Comparison of ENCODE assay signal across 8 cellular contexts in genomic region chr17:57045868-57046671, GRCh38. TPM values are rescaled to one million over a fixed set of nuclear protein-coding genes. Genes with fewer than 3 reads are reported as not detected.
DNase-seq lines count a peak whose midpoint lies in the region; ATAC-seq and TF ChIP-seq lines count a peak whose summit lies in the region.

No MANE protein-coding gene starts in this region.

- H3K27ac Mint-ChIP-seq in T-helper 1 cell treated with Interleukin-12 subunit alpha and Interleukin-12 subunit beta and Interleukin-4 antibody, amounts not matched to agents 30 μg/mL and 1 μg/mL, for 36 hours = no peak overlapping the region
- peak overlapping the region in 1 of 2 donors; percentile 82 for H3K27ac Mint-ChIP-seq in natural killer cell treated with Interleukin-12 subunit alpha and Interleukin-12 subunit beta and Interleukin-15 and Interleukin-18, amount 100 ng/mL, for 72 hours

- H3K27me3 Mint-ChIP-seq in T-helper 1 cell treated with Interleukin-12 subunit alpha and Interleukin-12 subunit beta and Interleukin-4 antibody, amounts not matched to agents 30 μg/mL and 1 μg/mL, for 36 hours (ENCODE audit: low read depth) = peaks cover 67% of the 10 kb centered on the region
- peaks cover 27 to 34% of the 10 kb centered on the region in 2 donors for H3K27me3 Mint-ChIP-seq in natural killer cell treated with Interleukin-12 subunit alpha and Interleukin-12 subunit beta and Interleukin-15 and Interleukin-18, amount 100 ng/mL, for 72 hours

- no TSS peak for BruUV-seq in mammary epithelial cell (replicated peaks; lab: Mats Ljungman, UMichigan)

- peaks cover 15% of the 10 kb centered on the region for H3K4me1 Mint-ChIP-seq in T-helper 1 cell treated with Interleukin-12 subunit alpha and Interleukin-12 subunit beta and Interleukin-4 antibody, amounts not matched to agents 30 μg/mL and 1 μg/mL, for 36 hours (ENCODE audit: low read depth)
- H3K4me1 Mint-ChIP-seq in natural killer cell treated with Interleukin-12 subunit alpha and Interleukin-12 subunit beta and Interleukin-15 and Interleukin-18, amount 100 ng/mL, for 72 hours (ENCODE audit: low read depth in 2 of 2) = peaks cover 17 to 18% of the 10 kb centered on the region in 2 donors

- H2AFZ ChIP-seq in mammary epithelial cell (ENCODE audit: low read depth, low read length) = peak overlapping the region; percentile 20

- H3K9me3 Mint-ChIP-seq in T-helper 1 cell treated with Interleukin-12 subunit alpha and Interleukin-12 subunit beta and Interleukin-4 antibody, amounts not matched to agents 30 μg/mL and 1 μg/mL, for 36 hours = no peaks in the 10 kb centered on the region
- no peaks in the 10 kb centered on the region for H3K9me3 Mint-ChIP-seq in natural killer cell treated with Interleukin-12 subunit alpha and Interleukin-12 subunit beta and Interleukin-15 and Interleukin-18, amount 100 ng/mL, for 72 hours

- H3K36me3 Mint-ChIP-seq in T-helper 1 cell treated with Interleukin-12 subunit alpha and Interleukin-12 subunit beta and Interleukin-4 antibody, amounts not matched to agents 30 μg/mL and 1 μg/mL, for 36 hours (ENCODE audit: low read depth) = peaks cover 2% of the 10 kb centered on the region
- H3K36me3 Mint-ChIP-seq in natural killer cell treated with Interleukin-12 subunit alpha and Interleukin-12 subunit beta and Interleukin-15 and Interleukin-18, amount 100 ng/mL, for 72 hours = no peaks in the 10 kb centered on the region

- 67% methylated on average over 56 of the region's 67 CpGs for WGBS in mammary epithelial cell (ENCODE audit: low coverage, missing lambda C conversion rate)

- peak; percentile 40 for ATAC-seq in GM21367 (IDR thresholded peaks at IDR 0.05; ENCODE audit: unreplicated experiment)
- ATAC-seq in natural killer cell treated with Interleukin-12 subunit alpha and Interleukin-12 subunit beta and Interleukin-15 and Interleukin-18, amount 100 ng/mL, for 72 hours = peak; percentile 84 to 97

- peaks cover 38% of the 10 kb centered on the region for H3K27me3 ChIP-seq in AG04450 (ENCODE audit: control insufficient read depth, insufficient read depth, low read length)
- no peaks in the 10 kb centered on the region for H3K27me3 ChIP-seq in mammary epithelial cell (ENCODE audit: insufficient read depth, low read length)

- CTCF ChIA-PET in AG04450 (lab: Charles Lee) (interaction anchor here (0.7 kb wide), 1 partner anchor 20 kb away, joined by 7 read pairs; no protein-coding TSS in a partner anchor), mammary epithelial cell (lab: Charles Lee; ENCODE audit: low non-redundant PET) (no interaction called here)

- POLR2A ChIA-PET in AG04450 (lab: Yijun Ruan, JAX) = no interaction called here

- H3K27ac ChIP-seq in AG04450 (ENCODE audit: low read depth, low read length) (no peak overlapping the region), mammary epithelial cell (ENCODE audit: insufficient read depth, low read depth, low read length) (no peak overlapping the region)

- H3K4me3 Mint-ChIP-seq in T-helper 1 cell treated with Interleukin-12 subunit alpha and Interleukin-12 subunit beta and Interleukin-4 antibody, amounts not matched to agents 30 μg/mL and 1 μg/mL, for 36 hours = peak overlapping the region; percentile 75
- peak overlapping the region; percentile 78 for H3K4me3 Mint-ChIP-seq in natural killer cell treated with Interleukin-12 subunit alpha and Interleukin-12 subunit beta and Interleukin-15 and Interleukin-18, amount 100 ng/mL, for 72 hours

- dilution Hi-C loops in mammary epithelial cell (cut with HindIII; ENCODE audit: low sequenced_read_pairs) = no loop called here

- TF ChIP-seq CTCF in AG04450 (IDR thresholded peaks at IDR 0.05; ENCODE audit: low read depth, low read length) = no peak
- no peak for TF ChIP-seq CTCF in mammary epithelial cell (conservative IDR thresholded peaks at IDR 0.05 in 1 of 2, IDR thresholded peaks at IDR 0.05 in 1 of 2; ENCODE audit: extremely low read depth in 1 of 2, insufficient read depth in 1 of 2, low read depth in 1 of 2, low read length in 2 of 2)

- no peaks in the 10 kb centered on the region for H4K20me1 ChIP-seq in mammary epithelial cell (ENCODE audit: insufficient read depth, low read length)

- peaks cover 4% of the 10 kb centered on the region for H3K4me1 ChIP-seq in mammary epithelial cell (ENCODE audit: insufficient read depth, low read length)

- H3K79me2 ChIP-seq in mammary epithelial cell (ENCODE audit: insufficient read depth, low read length) = no peaks in the 10 kb centered on the region

- no peak overlapping the region for H3K9ac ChIP-seq in mammary epithelial cell (ENCODE audit: insufficient read depth, low read length)

- no peak overlapping the region for H3K4me2 ChIP-seq in mammary epithelial cell (ENCODE audit: insufficient read depth, low read depth, low read length)

- H3K4me3 ChIP-seq in AG04450 (ENCODE audit: low read depth, low read length) (0 out of 2 replicates have a peak overlapping the region, but pooled peaks have one; percentile 10), mammary epithelial cell (replicated peaks in 1 of 3; ENCODE audit: insufficient read depth in 1 of 3, low read depth in 2 of 3, low read length in 3 of 3) (no peak overlapping the region)

- peaks cover 4% of the 10 kb centered on the region; the same call in 1 of the 2 replicates for H3K9me3 ChIP-seq in AG04450 (ENCODE audit: control insufficient read depth, insufficient read depth, low read length)
- no peaks in the 10 kb centered on the region for H3K9me3 ChIP-seq in mammary epithelial cell (replicated peaks; ENCODE audit: insufficient read depth, low read length)

- no peaks in the 10 kb centered on the region for H3K36me3 ChIP-seq in mammary epithelial cell (ENCODE audit: insufficient read depth, low read length)

- in situ Hi-C loops in mammary epithelial cell (cut with MboI; ENCODE audit: low sequenced_read_pairs in 2 of 2) = no loop called here

- intact Hi-C loops in mammary epithelial cell (cut with micrococcal nuclease) = no loop called here

- no peak for DNase-seq in AG04450 (ENCODE audit: low read depth, low spot score)
- peak; percentile 30 for DNase-seq in mammary epithelial cell
- peak; percentile 83 for DNase-seq in natural killer cell treated with Interleukin-12 subunit alpha and Interleukin-12 subunit beta and Interleukin-15 and Interleukin-18, amount 100 ng/mL, for 72 hours (ENCODE audit: low spot score)
- DNase-seq in epidermal melanocyte (ENCODE audit: insufficient read length, low spot score) = no peak
- no peak for DNase-seq in SIG-M5 (lab: John Stamatoyannopoulos, UW)
- no peak for DNase-seq in NCI-H146 (lab: John Stamatoyannopoulos, UW)

RNA-seq across cellular contexts. Expression of gene AKAP1, which starts 39.0 kb away (rescaled TPM):
- polyA plus RNA-seq in AG04450 (2011; rRNA removed) (6.5 and 12.4 TPM in 2 replicates), mammary epithelial cell (43.5 TPM)
- polyA minus RNA-seq in AG04450 (2011; rRNA and poly(A)+ RNA removed) = 15.3 and 19.7 TPM in 2 replicates
- 10 to 100 TPM; 31.3 to 33.7 TPM for total RNA-seq in mammary epithelial cell
- 157 TPM for polyA minus RNA-seq in mammary epithelial cell
- 10 to 100 TPM; 25.3 to 69.9 TPM for total RNA-seq in natural killer cell treated with Interleukin-12 subunit alpha and Interleukin-12 subunit beta and Interleukin-15 and Interleukin-18, amount 100 ng/mL, for 72 hours

Comparison
In these comparisons a context has a peak if more than half of its experiments do, and no peak if none do; other contexts are left out.
1. DNase-seq: peak in mammary epithelial cell (single experiment) and natural killer cell treated with Interleukin-12 subunit alpha and Interleukin-12 subunit beta and Interleukin-15 and Interleukin-18, amount 100 ng/mL, for 72 hours (single experiment); none in AG04450 (single experiment), epidermal melanocyte (single experiment), SIG-M5 (single experiment) and NCI-H146 (single experiment).